22 cellular contexts compared by ENCODE assay signal in the genomic region with DNA sequence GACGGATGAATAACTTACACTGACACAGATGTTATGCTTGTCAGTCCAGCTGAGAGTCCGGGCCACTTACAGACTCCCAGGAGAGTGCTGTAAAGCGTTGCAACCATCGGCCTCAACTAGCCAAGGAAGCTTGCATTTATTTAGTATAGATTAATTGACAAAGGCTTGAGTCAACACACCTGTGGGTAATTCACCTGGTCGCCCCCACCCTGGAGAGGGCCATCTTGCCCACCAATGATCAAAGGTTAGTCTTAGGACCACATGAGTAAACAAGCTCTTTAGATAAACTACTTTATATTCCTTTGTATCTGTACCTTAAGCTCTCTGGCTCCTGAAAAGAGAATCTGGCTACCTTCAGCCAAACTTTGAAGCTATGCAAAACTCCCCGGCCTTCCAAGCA.
"Had no signal": no experiment of that assay in that cellular context is flagged by ENCODE, and none has a peak within 500 bp of the region (broad histone marks: within the 10 kb centered on the region; RNA-seq: fewer than 3 reads in every experiment).

No MANE protein-coding gene starts in this region.

- H3K27ac ChIP-seq: heart left ventricle, left ventricle myocardium inferior, lower lobe of right lung, psoas muscle, right lobe of liver, spleen, tibial artery, upper lobe of right lung, vagina had no signal

- H3K9me3 ChIP-seq: heart left ventricle, left ventricle myocardium inferior, lower lobe of right lung, psoas muscle, right lobe of liver, spleen, tibial artery, upper lobe of right lung, vagina had no signal

- H3K27me3 Mint-ChIP-seq: dendritic cell treated with granulocyte-macrophage colony-stimulating factor and Interleukin-4, amounts not matched to agents 40 ng/mL and 50 ng/mL, for 4 days; naive B cell; stimulated activated memory B cell treated with anti-CD40 and anti-IgM and Interleukin-4, amounts not matched to agents 10 μg/mL and 1 μg/mL and 100 μg/mL, for 72 hours; stimulated activated naive CD8-positive, alpha-beta T cell treated with anti-CD3 and anti-CD28 coated beads, Interleukin-15, Interleukin-2, amounts not matched to agents 100 ng/mL and 50 ng/mL, for 24 hours had no signal

- H3K27me3 ChIP-seq: heart left ventricle, right lobe of liver, spleen, tibial artery, upper lobe of right lung, vagina had no signal

- H3K27ac Mint-ChIP-seq: dendritic cell treated with granulocyte-macrophage colony-stimulating factor and Interleukin-4, amounts not matched to agents 40 ng/mL and 50 ng/mL, for 4 days; nephron; stimulated activated memory B cell treated with anti-CD40 and anti-IgM and Interleukin-4, amounts not matched to agents 10 μg/mL and 1 μg/mL and 100 μg/mL, for 72 hours; stimulated activated naive CD8-positive, alpha-beta T cell treated with anti-CD3 and anti-CD28 coated beads, Interleukin-15, Interleukin-2, amounts not matched to agents 100 ng/mL and 50 ng/mL, for 24 hours had no signal

- H3K9me3 Mint-ChIP-seq: dendritic cell treated with granulocyte-macrophage colony-stimulating factor and Interleukin-4, amounts not matched to agents 40 ng/mL and 50 ng/mL, for 4 days had no signal

- H3K4me3 ChIP-seq: heart left ventricle, left ventricle myocardium inferior, lower lobe of right lung, psoas muscle, right lobe of liver, spleen, tibial artery, upper lobe of right lung, vagina had no signal

- H3K4me3 Mint-ChIP-seq: dendritic cell treated with granulocyte-macrophage colony-stimulating factor and Interleukin-4, amounts not matched to agents 40 ng/mL and 50 ng/mL, for 4 days; naive B cell; nephron; stimulated activated memory B cell treated with anti-CD40 and anti-IgM and Interleukin-4, amounts not matched to agents 10 μg/mL and 1 μg/mL and 100 μg/mL, for 72 hours; stimulated activated naive CD8-positive, alpha-beta T cell treated with anti-CD3 and anti-CD28 coated beads, Interleukin-15, Interleukin-2, amounts not matched to agents 100 ng/mL and 50 ng/mL, for 24 hours had no signal

- DNase-seq: heart left ventricle; kidney; left cardiac atrium; left ventricle myocardium inferior; lower lobe of right lung; mesenchymal stem cell; naive B cell; psoas muscle; retina; right lobe of liver; spleen; stimulated activated CD4-positive, alpha-beta T cell treated with anti-CD3 and anti-CD28 coated beads, Interleukin-15, amount 100 ng/mL, for 24 hours; stimulated activated CD4-positive, alpha-beta T cell treated with anti-CD3 and anti-CD28 coated beads, Interleukin-1b, Interleukin-23, amount 100 ng/mL, for 48 hours; stimulated activated CD4-positive, alpha-beta T cell treated with anti-CD3 and anti-CD28 coated beads, Interleukin-4, amount 100 ng/mL, for 24 hours; tibial artery; upper lobe of right lung had no signal

- H3K4me1 ChIP-seq: vagina had no signal

- ATAC-seq: esophagus mucosa; heart left ventricle; left cardiac atrium; psoas muscle; right lobe of liver; stimulated activated memory B cell treated with anti-CD40 and anti-IgM and Interleukin-4, amounts not matched to agents 10 μg/mL and 1 μg/mL and 100 μg/mL, for 72 hours had no signal
